In the genomic region with DNA sequence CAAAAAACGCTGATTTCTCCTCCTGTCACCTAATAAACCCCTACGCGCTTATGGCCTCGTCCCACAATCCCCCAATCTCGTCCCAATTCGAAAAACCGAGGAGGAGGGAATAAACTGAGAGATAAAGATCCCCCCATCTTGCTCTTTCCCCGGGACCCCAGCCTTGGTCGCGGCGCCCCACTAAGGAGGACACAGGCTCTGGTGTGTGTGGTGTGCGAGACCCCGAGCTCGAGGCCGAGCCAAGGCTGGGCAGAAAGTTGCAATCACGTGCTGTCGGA, we compare ENCODE assay signal across 18 cellular contexts. TPM values are rescaled to one million over a fixed set of nuclear protein-coding genes. Genes with fewer than 3 reads are reported as not detected.
A peak's percentile ranks its signal among the peaks of the same experiment; 100 is the strongest.
DNase-seq lines count a peak whose midpoint lies in the region; ATAC-seq and TF ChIP-seq lines count a peak whose summit lies in the region.
"Had no signal": no experiment of that assay in that cellular context is flagged by ENCODE, and none has a peak within 500 bp of the region (broad histone marks: within the 10 kb centered on the region; RNA-seq: fewer than 3 reads in every experiment).

No MANE protein-coding gene starts in this region.

- H3K4me3 ChIP-seq in iPS-18c (ENCODE audit: insufficient read depth, low read depth, low read length), result peak overlapping the region; percentile 45
- H3K4me3 ChIP-seq in thoracic aorta, result peak overlapping the region; percentile 49

- TF ChIP-seq CTCF in activated CD8-positive, alpha-beta T cell treated with anti-CD3 and anti-CD28 coated beads for 36 hours (IDR thresholded peaks at IDR 0.05), result no peak
- TF ChIP-seq CTCF in thoracic aorta (IDR thresholded peaks at IDR 0.05), result no peak

- H3K27ac ChIP-seq in thoracic aorta, result no peak overlapping the region

- CTCF ChIA-PET in activated CD8-positive, alpha-beta T cell treated with anti-CD3 and anti-CD28 coated beads, Interleukin-2, amount 10 ng/mL, durations not matched to agents 7 days and 5 days (lab: Charles Lee), result no interaction called here
- CTCF ChIA-PET in activated CD8-positive, alpha-beta T cell treated with anti-CD3 and anti-CD28 coated beads for 36 hours (lab: Charles Lee), result interaction anchor here (0.9 to 1.6 kb wide), 5 partner anchors 8 to 50 kb away, joined by 3 to 5 read pairs (median 4); no protein-coding TSS in a partner anchor

- intact Hi-C loops in activated CD8-positive, alpha-beta T cell treated with anti-CD3 and anti-CD28 coated beads for 36 hours (cut with micrococcal nuclease), result loop anchor here (10.0 kb wide), 1 partner anchor 330 kb away; no protein-coding TSS in a partner anchor
- intact Hi-C loops in activated T-helper 1 cell treated with anti-CD3 and anti-CD28 coated beads, Interleukin-12 subunit alpha, Interleukin-12 subunit beta, Interleukin-2, Interleukin-4 antibody, amounts not matched to agents 30 ng/mL and 10 ng/mL and 1 ng/mL, durations not matched to agents 14 hours and 24 hours and 36 hours (cut with micrococcal nuclease), result loop anchor here (2.0 kb wide), 1 partner anchor 14 kb away; no protein-coding TSS in a partner anchor

- ATAC-seq in activated CD8-positive, alpha-beta T cell treated with anti-CD3 and anti-CD28 coated beads, Interleukin-2, amount 10 ng/mL, durations not matched to agents 7 days and 5 days, result no peak
- ATAC-seq in activated CD8-positive, alpha-beta T cell treated with anti-CD3 and anti-CD28 coated beads for 36 hours, result no peak
- no peak for ATAC-seq in thoracic aorta (ENCODE audit: insufficient number of reproducible peaks, low FRiP score, low read depth)
- ATAC-seq: activated CD8-positive, alpha-beta memory T cell treated with anti-CD3 and anti-CD28 coated beads, Interleukin-2, amount 10 ng/mL, durations not matched to agents 7 days and 5 days; left lobe of liver; stimulated activated memory B cell treated with anti-CD40 and anti-IgM and Interleukin-4, amounts not matched to agents 10 μg/mL and 1 μg/mL and 100 μg/mL, for 72 hours had no signal

- H3K27me3 ChIP-seq in thoracic aorta (replicated peaks; ENCODE audit: insufficient read depth), result peaks cover 31% of the 10 kb centered on the region

- no peaks in the 10 kb centered on the region for H3K36me3 ChIP-seq in thoracic aorta

- no peaks in the 10 kb centered on the region for H3K9me3 Mint-ChIP-seq in activated CD8-positive, alpha-beta T cell treated with anti-CD3 and anti-CD28 coated beads, Interleukin-2, amount 10 ng/mL, durations not matched to agents 7 days and 5 days (ENCODE audit: insufficient read depth)
- no peaks in the 10 kb centered on the region for H3K9me3 Mint-ChIP-seq in activated CD8-positive, alpha-beta T cell treated with anti-CD3 and anti-CD28 coated beads for 36 hours
- H3K9me3 Mint-ChIP-seq in activated T-helper 1 cell treated with anti-CD3 and anti-CD28 coated beads, Interleukin-12 subunit alpha, Interleukin-12 subunit beta, Interleukin-2, Interleukin-4 antibody, amounts not matched to agents 30 ng/mL and 10 ng/mL and 1 ng/mL, durations not matched to agents 14 hours and 24 hours and 36 hours, result no peaks in the 10 kb centered on the region
- H3K9me3 Mint-ChIP-seq: stimulated activated memory B cell treated with anti-CD40 and anti-IgM and Interleukin-4, amounts not matched to agents 10 μg/mL and 1 μg/mL and 100 μg/mL, for 72 hours had no signal

- POLR2A ChIA-PET in activated CD8-positive, alpha-beta T cell treated with anti-CD3 and anti-CD28 coated beads, Interleukin-2, amount 10 ng/mL, durations not matched to agents 7 days and 5 days (lab: Charles Lee), result interaction anchor here (0.8 kb wide), 1 partner anchor 9 kb away, joined by 3 read pairs; no protein-coding TSS in a partner anchor
- POLR2A ChIA-PET in activated CD8-positive, alpha-beta T cell treated with anti-CD3 and anti-CD28 coated beads for 36 hours (lab: Charles Lee), result interaction anchor here (0.6 to 1.7 kb wide), 3 partner anchors 10 to 118 kb away, joined by 3 to 4 read pairs (median 3); no protein-coding TSS in a partner anchor

- H3K27ac Mint-ChIP-seq in activated CD8-positive, alpha-beta T cell treated with anti-CD3 and anti-CD28 coated beads, Interleukin-2, amount 10 ng/mL, durations not matched to agents 7 days and 5 days, result peak overlapping the region; percentile 42
- H3K27ac Mint-ChIP-seq in activated CD8-positive, alpha-beta T cell treated with anti-CD3 and anti-CD28 coated beads for 36 hours, result no peak overlapping the region
- H3K27ac Mint-ChIP-seq in activated T-helper 1 cell treated with anti-CD3 and anti-CD28 coated beads, Interleukin-12 subunit alpha, Interleukin-12 subunit beta, Interleukin-2, Interleukin-4 antibody, amounts not matched to agents 30 ng/mL and 10 ng/mL and 1 ng/mL, durations not matched to agents 14 hours and 24 hours and 36 hours, result peak overlapping the region; percentile 68
- H3K27ac Mint-ChIP-seq: progenitor cell of endocrine pancreas; stimulated activated memory B cell treated with anti-CD40 and anti-IgM and Interleukin-4, amounts not matched to agents 10 μg/mL and 1 μg/mL and 100 μg/mL, for 72 hours had no signal

- no peak for DNase-seq in activated CD8-positive, alpha-beta T cell treated with anti-CD3 and anti-CD28 coated beads, Interleukin-2, amount 10 ng/mL, durations not matched to agents 7 days and 5 days
- DNase-seq in activated CD8-positive, alpha-beta T cell treated with anti-CD3 and anti-CD28 coated beads for 36 hours, result no peak
- no peak for DNase-seq in activated T-helper 1 cell treated with anti-CD3 and anti-CD28 coated beads, Interleukin-12 subunit alpha, Interleukin-12 subunit beta, Interleukin-2, Interleukin-4 antibody, amounts not matched to agents 30 ng/mL and 10 ng/mL and 1 ng/mL, durations not matched to agents 14 hours and 24 hours and 36 hours (ENCODE audit: low spot score)
- DNase-seq in thoracic aorta (ENCODE audit: low spot score), result no peak
- no peak for DNase-seq in DMS53 (lab: John Stamatoyannopoulos, UW)
- no peak for DNase-seq in NCI-H2107 (lab: John Stamatoyannopoulos, UW)
- no peak for DNase-seq in NCI-H526 treated with DMSO at 0.1 percent for 48 hours (lab: John Stamatoyannopoulos, UW)
- DNase-seq: activated CD8-positive, alpha-beta memory T cell treated with anti-CD3 and anti-CD28 coated beads, Interleukin-2, amount 10 ng/mL, durations not matched to agents 7 days and 5 days; activated gamma-delta T cell treated with Interleukin-2 at 50 U/mL for 16 hours; dermis blood vessel endothelial cell; hippocampal formation; NCI-H2081; NCI-H524 treated with DMSO at 0.1 percent for 48 hours had no signal

- peaks cover 26 to 47% of the 10 kb centered on the region in 2 donors for H3K4me1 ChIP-seq in thoracic aorta (ENCODE audit: control insufficient read depth in 1 of 2, low read depth in 2 of 2)

- peaks cover 11% of the 10 kb centered on the region for H3K36me3 Mint-ChIP-seq in activated CD8-positive, alpha-beta T cell treated with anti-CD3 and anti-CD28 coated beads, Interleukin-2, amount 10 ng/mL, durations not matched to agents 7 days and 5 days (ENCODE audit: low read depth)
- H3K36me3 Mint-ChIP-seq in activated CD8-positive, alpha-beta T cell treated with anti-CD3 and anti-CD28 coated beads for 36 hours (ENCODE audit: low read depth), result no peaks in the 10 kb centered on the region
- H3K36me3 Mint-ChIP-seq in activated T-helper 1 cell treated with anti-CD3 and anti-CD28 coated beads, Interleukin-12 subunit alpha, Interleukin-12 subunit beta, Interleukin-2, Interleukin-4 antibody, amounts not matched to agents 30 ng/mL and 10 ng/mL and 1 ng/mL, durations not matched to agents 14 hours and 24 hours and 36 hours (ENCODE audit: low read depth), result peaks cover 4% of the 10 kb centered on the region
- H3K36me3 Mint-ChIP-seq: stimulated activated memory B cell treated with anti-CD40 and anti-IgM and Interleukin-4, amounts not matched to agents 10 μg/mL and 1 μg/mL and 100 μg/mL, for 72 hours had no signal

- H3K4me3 Mint-ChIP-seq in activated CD8-positive, alpha-beta T cell treated with anti-CD3 and anti-CD28 coated beads, Interleukin-2, amount 10 ng/mL, durations not matched to agents 7 days and 5 days, result peak overlapping the region; percentile 8
- no peak overlapping the region for H3K4me3 Mint-ChIP-seq in activated CD8-positive, alpha-beta T cell treated with anti-CD3 and anti-CD28 coated beads for 36 hours
- no peak overlapping the region for H3K4me3 Mint-ChIP-seq in activated T-helper 1 cell treated with anti-CD3 and anti-CD28 coated beads, Interleukin-12 subunit alpha, Interleukin-12 subunit beta, Interleukin-2, Interleukin-4 antibody, amounts not matched to agents 30 ng/mL and 10 ng/mL and 1 ng/mL, durations not matched to agents 14 hours and 24 hours and 36 hours
- H3K4me3 Mint-ChIP-seq: activated CD8-positive, alpha-beta memory T cell treated with anti-CD3 and anti-CD28 coated beads, Interleukin-2, amount 10 ng/mL, durations not matched to agents 7 days and 5 days; stimulated activated memory B cell treated with anti-CD40 and anti-IgM and Interleukin-4, amounts not matched to agents 10 μg/mL and 1 μg/mL and 100 μg/mL, for 72 hours had no signal

- H3K4me1 Mint-ChIP-seq in activated CD8-positive, alpha-beta T cell treated with anti-CD3 and anti-CD28 coated beads, Interleukin-2, amount 10 ng/mL, durations not matched to agents 7 days and 5 days (ENCODE audit: low read depth), result peaks cover 28% of the 10 kb centered on the region
- H3K4me1 Mint-ChIP-seq in activated CD8-positive, alpha-beta T cell treated with anti-CD3 and anti-CD28 coated beads for 36 hours (ENCODE audit: low read depth), result peaks cover 40% of the 10 kb centered on the region
- peaks cover 18% of the 10 kb centered on the region for H3K4me1 Mint-ChIP-seq in activated T-helper 1 cell treated with anti-CD3 and anti-CD28 coated beads, Interleukin-12 subunit alpha, Interleukin-12 subunit beta, Interleukin-2, Interleukin-4 antibody, amounts not matched to agents 30 ng/mL and 10 ng/mL and 1 ng/mL, durations not matched to agents 14 hours and 24 hours and 36 hours (ENCODE audit: low read depth)

- no peaks in the 10 kb centered on the region for H3K9me3 ChIP-seq in iPS-18c (ENCODE audit: control insufficient read depth, insufficient read depth, low read length)
- no peaks in the 10 kb centered on the region for H3K9me3 ChIP-seq in thoracic aorta

- peaks cover 88% of the 10 kb centered on the region for H3K27me3 Mint-ChIP-seq in activated CD8-positive, alpha-beta T cell treated with anti-CD3 and anti-CD28 coated beads, Interleukin-2, amount 10 ng/mL, durations not matched to agents 7 days and 5 days (ENCODE audit: low read depth)
- H3K27me3 Mint-ChIP-seq in activated CD8-positive, alpha-beta T cell treated with anti-CD3 and anti-CD28 coated beads for 36 hours, result peaks cover 90% of the 10 kb centered on the region
- peaks cover 87% of the 10 kb centered on the region for H3K27me3 Mint-ChIP-seq in activated T-helper 1 cell treated with anti-CD3 and anti-CD28 coated beads, Interleukin-12 subunit alpha, Interleukin-12 subunit beta, Interleukin-2, Interleukin-4 antibody, amounts not matched to agents 30 ng/mL and 10 ng/mL and 1 ng/mL, durations not matched to agents 14 hours and 24 hours and 36 hours (ENCODE audit: insufficient read depth)

RNA-seq across cellular contexts. Expression of a gene that starts 1.3 kb away (rescaled TPM):
- not detected for total RNA-seq in activated CD8-positive, alpha-beta T cell treated with anti-CD3 and anti-CD28 coated beads, Interleukin-2, amount 10 ng/mL, durations not matched to agents 7 days and 5 days
- total RNA-seq in activated CD8-positive, alpha-beta T cell treated with anti-CD3 and anti-CD28 coated beads for 36 hours, result not detected
- not detected in 2 replicates for total RNA-seq in activated T-helper 1 cell treated with anti-CD3 and anti-CD28 coated beads, Interleukin-12 subunit alpha, Interleukin-12 subunit beta, Interleukin-2, Interleukin-4 antibody, amounts not matched to agents 30 ng/mL and 10 ng/mL and 1 ng/mL, durations not matched to agents 14 hours and 24 hours and 36 hours
- total RNA-seq in thoracic aorta, result not detected
- total RNA-seq: activated CD8-positive, alpha-beta memory T cell treated with anti-CD3 and anti-CD28 coated beads, Interleukin-2, amount 10 ng/mL, durations not matched to agents 7 days and 5 days; dermis blood vessel endothelial cell; fibroblast of lung; left lobe of liver; progenitor cell of endocrine pancreas had no signal
